11 cellular contexts compared by ENCODE assay signal in genomic region chr3:106025151-106025722, GRCh38.
A peak's percentile ranks its signal among the peaks of the same experiment; 100 is the strongest.
DNase-seq lines count a peak whose midpoint lies in the region; ATAC-seq and TF ChIP-seq lines count a peak whose summit lies in the region.
"Had no signal": no experiment of that assay in that cellular context is flagged by ENCODE, and none has a peak within 500 bp of the region (broad histone marks: within the 10 kb centered on the region; RNA-seq: fewer than 3 reads in every experiment).

No MANE protein-coding gene starts in this region.

- no peak overlapping the region for H3K56ac ChIP-seq in IMR-90 (ENCODE audit: extremely low read depth, insufficient read depth, low read length)

- H3K27ac Mint-ChIP-seq in activated naive CD4-positive, alpha-beta T cell treated with anti-CD3 and anti-CD28 coated beads for 36 hours = no peak overlapping the region
- H3K27ac Mint-ChIP-seq: activated naive CD8-positive, alpha-beta T cell; nephron had no signal

- intact Hi-C loops in IMR-90 (cut with micrococcal nuclease) = no loop called here
- intact Hi-C loops in Right ventricle myocardium superior (cut with DNase I) = no loop called here
- intact Hi-C loops in activated naive CD4-positive, alpha-beta T cell treated with anti-CD3 and anti-CD28 coated beads for 36 hours (cut with micrococcal nuclease) = no loop called here

- no peak overlapping the region for H3K4me3 ChIP-seq in IMR-90 (ENCODE audit: insufficient read depth, low read depth, low read length)
- no peak overlapping the region for H3K4me3 ChIP-seq in OCI-LY3 (ENCODE audit: low read length)
- H3K4me3 ChIP-seq in suprapubic skin = no peak overlapping the region

- POLR2A ChIA-PET in IMR-90 (lab: Charles Lee; ENCODE audit: unreplicated experiment) = interaction anchor here (0.6 kb wide), 1 partner anchor 20 kb away, joined by 3 read pairs; no protein-coding TSS in a partner anchor

- H2AFZ ChIP-seq in IMR-90 (replicated peaks; ENCODE audit: low read length, poor library complexity) (peak overlapping the region; percentile 88), OCI-LY3 (ENCODE audit: low read depth, low read length) (peak overlapping the region; percentile 55; the same call in 1 of the 2 replicates)

- H3K9ac ChIP-seq in IMR-90 (ENCODE audit: low read depth, low read length) (no peak overlapping the region), OCI-LY3 (ENCODE audit: low read length) (no peak overlapping the region)

- no peaks in the 10 kb centered on the region for H3K79me1 ChIP-seq in IMR-90 (ENCODE audit: low read depth in 1 of 2, low read length in 2 of 2)

- H2AK5ac ChIP-seq in IMR-90 (ENCODE audit: low read depth, low read length) = peak overlapping the region; percentile 21; the same call in 1 of the 2 replicates

- H3K27me3 ChIP-seq in IMR-90 (ENCODE audit: control insufficient read depth, insufficient read depth, low read length) = no peaks in the 10 kb centered on the region
- H3K27me3 ChIP-seq in OCI-LY3 (ENCODE audit: low read depth, low read length) = no peaks in the 10 kb centered on the region
- no peaks in the 10 kb centered on the region for H3K27me3 ChIP-seq in suprapubic skin

- H2BK15ac ChIP-seq in IMR-90 (ENCODE audit: low read depth, low read length) = 0 out of 3 replicates have a peak overlapping the region, but pooled peaks have one; percentile 53

- BruUV-seq in IMR-90 (replicated peaks; lab: Mats Ljungman, UMichigan) = no TSS peak

- CTCF ChIA-PET in IMR-90 (lab: Yijun Ruan, JAX) = no interaction called here
- CTCF ChIA-PET in activated naive CD4-positive, alpha-beta T cell treated with anti-CD3 and anti-CD28 coated beads for 36 hours (lab: Charles Lee) = interaction anchor here (0.6 to 0.9 kb wide), 4 partner anchors 57 to 584 kb away, joined by 3 read pairs; no protein-coding TSS in a partner anchor

- no peaks in the 10 kb centered on the region for H3K27me3 Mint-ChIP-seq in activated naive CD4-positive, alpha-beta T cell treated with anti-CD3 and anti-CD28 coated beads for 36 hours (ENCODE audit: low read depth)
- H3K27me3 Mint-ChIP-seq: activated naive CD8-positive, alpha-beta T cell had no signal

- peaks cover 4% of the 10 kb centered on the region for H3K4me1 ChIP-seq in IMR-90 (ENCODE audit: control insufficient read depth, insufficient read depth, low read length)
- H3K4me1 ChIP-seq in OCI-LY3 (ENCODE audit: low read length) = no peaks in the 10 kb centered on the region
- H3K4me1 ChIP-seq in suprapubic skin = peaks cover 8% of the 10 kb centered on the region

- peak overlapping the region; percentile 68; the same call in 1 of the 2 replicates for H2BK20ac ChIP-seq in IMR-90 (ENCODE audit: low read depth, low read length)

- no peak overlapping the region for H3K4me3 Mint-ChIP-seq in activated naive CD4-positive, alpha-beta T cell treated with anti-CD3 and anti-CD28 coated beads for 36 hours
- H3K4me3 Mint-ChIP-seq: activated naive CD8-positive, alpha-beta T cell; nephron had no signal

- H3K36me3 ChIP-seq in IMR-90 (ENCODE audit: control insufficient read depth, insufficient read depth, low read length) = no peaks in the 10 kb centered on the region
- H3K36me3 ChIP-seq in OCI-LY3 (replicated peaks; ENCODE audit: low read depth, low read length) = no peaks in the 10 kb centered on the region
- H3K36me3 ChIP-seq in suprapubic skin = no peaks in the 10 kb centered on the region

- H2BK120ac ChIP-seq in IMR-90 (ENCODE audit: low read depth, low read length) = no peak overlapping the region; the same call in 1 of the 2 replicates

- peaks cover 1% of the 10 kb centered on the region for H3K9me3 Mint-ChIP-seq in activated naive CD4-positive, alpha-beta T cell treated with anti-CD3 and anti-CD28 coated beads for 36 hours
- H3K9me3 Mint-ChIP-seq: nephron had no signal

- TF ChIP-seq POLR2A in IMR-90 (IDR thresholded peaks at IDR 0.05; ENCODE audit: low read depth, low read length) (no peak), suprapubic skin (IDR thresholded peaks at IDR 0.05) (no peak)

- H3K14ac ChIP-seq in IMR-90 (replicated peaks; ENCODE audit: low read depth, low read length) = peak overlapping the region; percentile 25; the same call in 1 of the 2 replicates

- H2BK5ac ChIP-seq in IMR-90 (ENCODE audit: low read depth, low read length, poor library complexity, severe bottlenecking) = peak overlapping the region; percentile 58

- peaks cover 5% of the 10 kb centered on the region for H3K4me1 Mint-ChIP-seq in activated naive CD4-positive, alpha-beta T cell treated with anti-CD3 and anti-CD28 coated beads for 36 hours (ENCODE audit: low read depth)

- WGBS in IMR-90 (ENCODE audit: extremely low coverage in 2 of 2, insufficient read length in 1 of 2), 2 experiments = no CpG with 5 or more reads among the region's 4 CpGs
- 26% methylated on average over 4 of the region's 4 CpGs for WGBS in suprapubic skin

- dilution Hi-C loops in IMR-90 (cut with HindIII; ENCODE audit: low sequenced_read_pairs, unreplicated experiment) = no loop called here

- TF ChIP-seq RAD21 in IMR-90 (IDR thresholded peaks at IDR 0.05; ENCODE audit: low read length) = no peak

- no peak overlapping the region for H3K23ac ChIP-seq in IMR-90 (ENCODE audit: low read depth, low read length)

- peak overlapping the region; percentile 32 for H3K18ac ChIP-seq in IMR-90 (ENCODE audit: low read depth, low read length)

- H3K4me2 ChIP-seq in IMR-90 (ENCODE audit: low read depth, low read length) (no peak overlapping the region), OCI-LY3 (ENCODE audit: low read length) (no peak overlapping the region)

- H3K36me3 Mint-ChIP-seq in activated naive CD4-positive, alpha-beta T cell treated with anti-CD3 and anti-CD28 coated beads for 36 hours (ENCODE audit: low read depth) = no peaks in the 10 kb centered on the region
- H3K36me3 Mint-ChIP-seq: activated naive CD8-positive, alpha-beta T cell had no signal

- in situ Hi-C loops in IMR-90 (cut with MboI; ENCODE audit: low sequenced_read_pairs) = no loop called here

- H3K9me1 ChIP-seq in IMR-90 (ENCODE audit: insufficient read depth, low read length) = peaks cover 4% of the 10 kb centered on the region; the same call in 1 of the 2 replicates

- no peak for TF ChIP-seq CTCF in IMR-90 (conservative IDR thresholded peaks at IDR 0.05; ENCODE audit: low read depth, low read length)
- no peak for TF ChIP-seq CTCF in OCI-LY3 (IDR thresholded peaks at IDR 0.05; ENCODE audit: low read depth, low read length)
- no peak for TF ChIP-seq CTCF in suprapubic skin (IDR thresholded peaks at IDR 0.05)
- no peak for TF ChIP-seq CTCF in GM20000 (IDR thresholded peaks at IDR 0.05; ENCODE audit: extremely low read depth, missing control alignments)

- H3K9me3 ChIP-seq in IMR-90 (ENCODE audit: control insufficient read depth, insufficient read depth, low read length) = no peaks in the 10 kb centered on the region
- H3K9me3 ChIP-seq in OCI-LY3 (ENCODE audit: insufficient read depth, low read length) = no peaks in the 10 kb centered on the region
- no peaks in the 10 kb centered on the region for H3K9me3 ChIP-seq in suprapubic skin

- peak overlapping the region; percentile 34; the same call in 1 of the 2 replicates for H4K91ac ChIP-seq in IMR-90 (ENCODE audit: insufficient read depth, low read depth, low read length)

- H2AK9ac ChIP-seq in IMR-90 (replicated peaks; ENCODE audit: low read depth, low read length, poor library complexity) = peak overlapping the region; percentile 10

- H3K4ac ChIP-seq in IMR-90 (ENCODE audit: low read depth, low read length) = peak overlapping the region; percentile 23; the same call in 1 of the 2 replicates

- H4K5ac ChIP-seq in IMR-90 (ENCODE audit: low read depth, low read length) = peak overlapping the region; percentile 36

- peak; percentile 21; the same call in 1 of the 2 replicates for ATAC-seq in IMR-90 (ENCODE audit: low read depth)
- peak; percentile 88 for ATAC-seq in Right ventricle myocardium superior (ENCODE audit: poor library complexity)
- ATAC-seq in HG03565 (IDR thresholded peaks at IDR 0.05; ENCODE audit: unreplicated experiment) = no peak

- no peaks in the 10 kb centered on the region for H3K79me2 ChIP-seq in OCI-LY3 (ENCODE audit: low read length)

- peak overlapping the region; percentile 4; the same call in 1 of the 2 replicates for H3K27ac ChIP-seq in IMR-90 (ENCODE audit: insufficient read depth, low read length)
- H3K27ac ChIP-seq in OCI-LY3 (ENCODE audit: low read length) = no peak overlapping the region
- H3K27ac ChIP-seq in suprapubic skin = peak overlapping the region; percentile 7

- no peak for TF ChIP-seq EP300 in suprapubic skin (IDR thresholded peaks at IDR 0.05)

- H4K20me1 ChIP-seq in IMR-90 (ENCODE audit: insufficient read depth, low read length) (no peaks in the 10 kb centered on the region), OCI-LY3 (ENCODE audit: insufficient read depth, low read length) (no peaks in the 10 kb centered on the region)

- DNase-seq in IMR-90 = peak; percentile 23
- DNase-seq in Right ventricle myocardium superior = peak; percentile 44
- DNase-seq in suprapubic skin (ENCODE audit: low spot score in 2 of 2) = no peak
- no peak for DNase-seq in effector CD8-positive, alpha-beta T cell (lab: John Stamatoyannopoulos, UW)
- DNase-seq in activated naive CD4-positive, alpha-beta T cell treated with anti-CD3 and anti-CD28 coated beads for 36 hours = no peak
- no peak for DNase-seq in GM20000 (ENCODE audit: low spot score)
- DNase-seq: NCI-H446 treated with DMSO at 0.1 percent for 48 hours had no signal

- H4K8ac ChIP-seq in IMR-90 (ENCODE audit: low read depth in 2 of 2, low read length in 2 of 2) = peak overlapping the region in 1 of 2 experiments; percentile 53; a peak in 2 of 4 replicates

TF ChIP-seq in IMR-90, 13 proteins besides CTCF, POLR2A, EP300 and RAD21:
- no peak for TF ChIP-seq FOS (IDR thresholded peaks at IDR 0.05; ENCODE audit: low read depth, low read length)
- peak; percentile 77 for TF ChIP-seq CEBPB (IDR thresholded peaks at IDR 0.05; ENCODE audit: low read depth, low read length)
- TF ChIP-seq MXI1 (IDR thresholded peaks at IDR 0.05; ENCODE audit: borderline replicate concordance, low read depth, low read length) = no peak
- TF ChIP-seq RCOR1 (IDR thresholded peaks at IDR 0.05; ENCODE audit: insufficient replicate concordance, low read length) = no peak
- TF ChIP-seq NFE2L2 (IDR thresholded peaks at IDR 0.05; ENCODE audit: low read depth, low read length) = no peak

Comparison
In these comparisons a context has a peak if more than half of its experiments do, and no peak if none do; other contexts are left out.
1. DNase-seq: peak in IMR-90 (single experiment) and Right ventricle myocardium superior (single experiment); none in suprapubic skin (0 of 2), effector CD8-positive, alpha-beta T cell (single experiment), activated naive CD4-positive, alpha-beta T cell treated with anti-CD3 and anti-CD28 coated beads for 36 hours (single experiment) and GM20000 (single experiment).